In genomic region chr11:18749681-18750319, GRCh38 we compare ENCODE assay signal across 12 cellular contexts. TPM values are rescaled to one million over a fixed set of nuclear protein-coding genes. Genes with fewer than 3 reads are reported as not detected.
DNase-seq lines count a peak whose midpoint lies in the region; TF ChIP-seq lines count a peak whose summit lies in the region.
"Had no signal": no experiment of that assay in that cellular context is flagged by ENCODE, and none has a peak within 500 bp of the region (broad histone marks: within the 10 kb centered on the region; RNA-seq: fewer than 3 reads in every experiment).

No MANE protein-coding gene starts in this region.

- intact Hi-C loops in posterior cingulate gyrus (cut with DNase I) = no loop called here
- intact Hi-C loops in activated T-helper 2 cell treated with anti-CD3 and anti-CD28 coated beads, Interferon-gamma antibody, Interleukin-2, Interleukin-4, amounts not matched to agents 10 μg/mL and 5 μg/mL and 100 μg/mL, durations not matched to agents 14 hours and 24 hours and 36 hours (cut with micrococcal nuclease) = no loop called here

- no peaks in the 10 kb centered on the region for H3K36me3 Mint-ChIP-seq in activated T-helper 2 cell treated with anti-CD3 and anti-CD28 coated beads, Interferon-gamma antibody, Interleukin-2, Interleukin-4, amounts not matched to agents 10 μg/mL and 5 μg/mL and 100 μg/mL, durations not matched to agents 14 hours and 24 hours and 36 hours (ENCODE audit: low read depth)

- H3K4me3 ChIP-seq in fibroblast of the aortic adventitia (ENCODE audit: low read depth, low read length) = no peak overlapping the region
- H3K4me3 ChIP-seq: GM12878, pancreas, tibial nerve had no signal

- peaks cover 8% of the 10 kb centered on the region for H3K27me3 Mint-ChIP-seq in activated T-helper 2 cell treated with anti-CD3 and anti-CD28 coated beads, Interferon-gamma antibody, Interleukin-2, Interleukin-4, amounts not matched to agents 10 μg/mL and 5 μg/mL and 100 μg/mL, durations not matched to agents 14 hours and 24 hours and 36 hours (ENCODE audit: low read depth)

- H3K4me1 Mint-ChIP-seq in activated T-helper 2 cell treated with anti-CD3 and anti-CD28 coated beads, Interferon-gamma antibody, Interleukin-2, Interleukin-4, amounts not matched to agents 10 μg/mL and 5 μg/mL and 100 μg/mL, durations not matched to agents 14 hours and 24 hours and 36 hours (ENCODE audit: low read depth) = no peaks in the 10 kb centered on the region

- no peaks in the 10 kb centered on the region for H3K9me3 Mint-ChIP-seq in activated T-helper 2 cell treated with anti-CD3 and anti-CD28 coated beads, Interferon-gamma antibody, Interleukin-2, Interleukin-4, amounts not matched to agents 10 μg/mL and 5 μg/mL and 100 μg/mL, durations not matched to agents 14 hours and 24 hours and 36 hours

- no peak for TF ChIP-seq CTCF in fibroblast of the aortic adventitia (IDR thresholded peaks at IDR 0.05; ENCODE audit: insufficient read depth, low read length)

- in situ Hi-C loops in SK-MEL-5 (cut with HindIII; ENCODE audit: low pct_unique_long_range_greater_than_20kb, low sequenced_read_pairs) = no loop called here

- no peak overlapping the region for H3K27ac Mint-ChIP-seq in activated T-helper 2 cell treated with anti-CD3 and anti-CD28 coated beads, Interferon-gamma antibody, Interleukin-2, Interleukin-4, amounts not matched to agents 10 μg/mL and 5 μg/mL and 100 μg/mL, durations not matched to agents 14 hours and 24 hours and 36 hours

- H3K4me3 Mint-ChIP-seq in activated T-helper 2 cell treated with anti-CD3 and anti-CD28 coated beads, Interferon-gamma antibody, Interleukin-2, Interleukin-4, amounts not matched to agents 10 μg/mL and 5 μg/mL and 100 μg/mL, durations not matched to agents 14 hours and 24 hours and 36 hours (ENCODE audit: low read depth) = no peak overlapping the region

- peak; percentile 78 for DNase-seq in GM03348 (ENCODE audit: low spot score)
- DNase-seq in SK-MEL-5 (ENCODE audit: low read depth, low spot score) = peak; percentile 63
- peak; percentile 60 for DNase-seq in fibroblast of the aortic adventitia (ENCODE audit: low read depth)
- peak; percentile 32 to 97 (median 79) for DNase-seq in posterior cingulate gyrus
- DNase-seq in activated T-helper 2 cell treated with anti-CD3 and anti-CD28 coated beads, Interferon-gamma antibody, Interleukin-2, Interleukin-4, amounts not matched to agents 10 μg/mL and 5 μg/mL and 100 μg/mL, durations not matched to agents 14 hours and 24 hours and 36 hours (ENCODE audit: low spot score) = no peak
- no peak for DNase-seq in NCI-H1048 (lab: John Stamatoyannopoulos, UW)
- no peak for DNase-seq in NK-92 treated with Interleukin-12 subunit alpha and Interleukin-12 subunit beta, amount 100 ng/mL, for 24 hours (lab: John Stamatoyannopoulos, UW)
- no peak for DNase-seq in stimulated activated naive CD4-positive, alpha-beta T cell (lab: John Stamatoyannopoulos, UW)
- DNase-seq: pancreas, T-helper 1 cell had no signal

RNA-seq across cellular contexts. Expression of gene IGSF22, which starts 23.8 kb away (rescaled TPM):
- total RNA-seq in SK-MEL-5 (2014; rRNA removed; shearing (Covaris generic)) = not detected in 2 replicates
- polyA plus RNA-seq in SK-MEL-5 (2015; cell fraction: cytosol; rRNA removed) = not detected in 2 replicates
- not detected in 2 replicates for polyA plus RNA-seq in SK-MEL-5 (2015; cell fraction: nucleus; rRNA removed)
- total RNA-seq in fibroblast of the aortic adventitia (ENCODE audit: low replicate concordance) = not detected in 2 replicates
- total RNA-seq in activated T-helper 2 cell treated with anti-CD3 and anti-CD28 coated beads, Interferon-gamma antibody, Interleukin-2, Interleukin-4, amounts not matched to agents 10 μg/mL and 5 μg/mL and 100 μg/mL, durations not matched to agents 14 hours and 24 hours and 36 hours = 0.05 and 0.16 TPM in 2 replicates
- total RNA-seq: GM12878 had no signal

RNA-seq across cellular contexts. Expression of gene PTPN5, which starts 41.8 kb away (rescaled TPM):
- not detected in 2 replicates for total RNA-seq in SK-MEL-5 (2014; rRNA removed; shearing (Covaris generic))
- not detected in 2 replicates for polyA plus RNA-seq in SK-MEL-5 (2015; cell fraction: cytosol; rRNA removed)
- polyA plus RNA-seq in SK-MEL-5 (2015; cell fraction: nucleus; rRNA removed) = 0.23 TPM in 1 of 2 replicates, not detected in the other
- not detected in 2 replicates for total RNA-seq in fibroblast of the aortic adventitia (ENCODE audit: low replicate concordance)
- total RNA-seq in activated T-helper 2 cell treated with anti-CD3 and anti-CD28 coated beads, Interferon-gamma antibody, Interleukin-2, Interleukin-4, amounts not matched to agents 10 μg/mL and 5 μg/mL and 100 μg/mL, durations not matched to agents 14 hours and 24 hours and 36 hours = not detected in 2 replicates
- total RNA-seq: GM12878 had no signal

RNA-seq across cellular contexts. Expression of gene TMEM86A, which starts 51.2 kb away (rescaled TPM):
- 5.0 and 5.3 TPM in 2 replicates for total RNA-seq in SK-MEL-5 (2014; rRNA removed; shearing (Covaris generic))
- 5.2 and 5.3 TPM in 2 replicates for polyA plus RNA-seq in SK-MEL-5 (2015; cell fraction: cytosol; rRNA removed)
- 2.2 and 2.3 TPM in 2 replicates for polyA plus RNA-seq in SK-MEL-5 (2015; cell fraction: nucleus; rRNA removed)
- 0.27 and 9.6 TPM in 2 replicates for total RNA-seq in fibroblast of the aortic adventitia (ENCODE audit: low replicate concordance)
- total RNA-seq in activated T-helper 2 cell treated with anti-CD3 and anti-CD28 coated beads, Interferon-gamma antibody, Interleukin-2, Interleukin-4, amounts not matched to agents 10 μg/mL and 5 μg/mL and 100 μg/mL, durations not matched to agents 14 hours and 24 hours and 36 hours = 0.11 and 0.55 TPM in 2 replicates

Comparison
In these comparisons a context has a peak if more than half of its experiments do, and no peak if none do; other contexts are left out.
1. DNase-seq: peak in GM03348 (single experiment), SK-MEL-5 (single experiment), fibroblast of the aortic adventitia (single experiment) and posterior cingulate gyrus (10 of 10); none in activated T-helper 2 cell treated with anti-CD3 and anti-CD28 coated beads, Interferon-gamma antibody, Interleukin-2, Interleukin-4, amounts not matched to agents 10 μg/mL and 5 μg/mL and 100 μg/mL, durations not matched to agents 14 hours and 24 hours and 36 hours (single experiment), NCI-H1048 (single experiment), NK-92 treated with Interleukin-12 subunit alpha and Interleukin-12 subunit beta, amount 100 ng/mL, for 24 hours (single experiment) and stimulated activated naive CD4-positive, alpha-beta T cell (0 of 6).